ENCODE assay signal across 1 cellular context in the genomic region with DNA sequence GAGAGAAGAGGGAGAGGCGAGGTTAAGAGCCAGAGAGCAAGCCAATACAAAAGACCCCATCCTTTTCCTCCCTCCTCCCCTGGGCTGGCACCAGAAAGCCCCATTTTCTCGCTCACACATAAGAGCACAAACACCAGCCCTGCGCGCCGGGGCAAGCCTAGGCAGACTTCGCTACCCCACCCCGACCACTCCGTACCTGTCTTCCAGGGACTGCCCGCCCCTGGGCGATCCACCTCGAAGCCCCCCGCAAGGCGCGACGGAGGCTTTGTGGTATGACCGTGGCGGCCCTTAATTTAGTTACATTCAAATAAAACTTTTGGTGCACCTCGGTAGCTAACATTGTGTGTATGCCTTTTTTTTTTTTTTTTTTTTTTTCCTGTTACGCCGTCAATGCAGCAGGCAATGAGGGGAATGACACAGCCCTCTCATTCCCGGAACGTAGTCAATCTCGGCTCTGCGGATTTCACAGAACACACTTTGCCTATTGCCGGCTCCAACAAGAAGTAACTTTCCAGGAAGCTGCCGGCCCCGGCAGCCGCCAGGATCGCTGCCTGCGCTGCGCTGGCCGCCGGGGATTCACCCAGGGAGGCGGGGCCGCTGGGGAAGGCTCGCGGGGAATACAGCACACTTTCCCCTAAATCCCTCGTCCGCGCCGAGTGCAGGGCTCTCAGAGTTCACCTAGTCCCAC.
TF ChIP-seq lines count a peak whose summit lies in the region.

No MANE protein-coding gene starts in this region.

TF ChIP-seq in H1, 55 proteins besides CTCF, POLR2A, EP300 and RAD21:
- TF ChIP-seq EZH2 (IDR thresholded peaks at IDR 0.05; ENCODE audit: low read depth, low read length, severe bottlenecking) (no peak), TAF1 (IDR thresholded peaks at IDR 0.05; ENCODE audit: low read depth, low read length) (0 out of 2 replicates have a peak, but pooled peaks have one; percentile 47), SIN3A (conservative IDR thresholded peaks at IDR 0.05 in 1 of 2, IDR thresholded peaks at IDR 0.05 in 1 of 2; ENCODE audit: low read depth in 1 of 2, low read length in 2 of 2) (peak in 1 of 2 experiments; percentile 53; a peak in 1 of 4 replicates), GABPA (IDR thresholded peaks at IDR 0.05; ENCODE audit: borderline replicate concordance, insufficient read depth, low read length) (no peak), SUZ12 (IDR thresholded peaks at IDR 0.05; ENCODE audit: low read length) (0 out of 2 replicates have a peak, but pooled peaks have one; percentile 5), KDM4A (IDR thresholded peaks at IDR 0.05; ENCODE audit: low read depth, low read length, severe bottlenecking) (peak; percentile 36), TAF7 (optimal IDR thresholded peaks at IDR 0.05; ENCODE audit: borderline replicate concordance, low read depth, low read length) (no peak)
TF ChIP-seq in H1: peak in this region for 4.
